Comparison of ENCODE assay signal across 1 cellular context in genomic region chr9:121902483-121903135, GRCh38.
A peak's percentile ranks its signal among the peaks of the same experiment; 100 is the strongest.
TF ChIP-seq lines count a peak whose summit lies in the region.

No MANE protein-coding gene starts in this region.

TF ChIP-seq in K562, 482 proteins besides CTCF, POLR2A, EP300 and RAD21 (continued from another document):
- TF ChIP-seq ZNF518B (CRISPR knock-in tag; IDR thresholded peaks at IDR 0.05) (no peak), TAL1 (IDR thresholded peaks at IDR 0.05) (peak; percentile 44), FOSL1 (tag; conservative IDR thresholded peaks at IDR 0.05) (peak; percentile 60)
